In genomic region chr1:84988588-84988987, GRCh38 we compare ENCODE assay signal across 10 cellular contexts. TPM values are rescaled to one million over a fixed set of nuclear protein-coding genes. Genes with fewer than 3 reads are reported as not detected.
DNase-seq lines count a peak whose midpoint lies in the region; ATAC-seq, FAIRE-seq and TF ChIP-seq lines count a peak whose summit lies in the region.
"Had no signal": no experiment of that assay in that cellular context is flagged by ENCODE, and none has a peak within 500 bp of the region (broad histone marks: within the 10 kb centered on the region; RNA-seq: fewer than 3 reads in every experiment).

No MANE protein-coding gene starts in this region.

- H3K9me3 Mint-ChIP-seq in activated T-helper 17 cell treated with anti-CD3 and anti-CD28 coated beads, Interleukin-2, amount 50 U/mL, for 72 hours: no peaks in the 10 kb centered on the region

- H3K27ac Mint-ChIP-seq in activated T-helper 17 cell treated with anti-CD3 and anti-CD28 coated beads, Interleukin-2, amount 50 U/mL, for 72 hours: peak overlapping the region; percentile 47

- H3K4me3 Mint-ChIP-seq in activated T-helper 17 cell treated with anti-CD3 and anti-CD28 coated beads, Interleukin-2, amount 50 U/mL, for 72 hours: peak overlapping the region; percentile 51

- no peak overlapping the region for H3K4me3 ChIP-seq in small intestine (ENCODE audit: low read depth in 1 of 2, low read length in 2 of 2)
- H3K4me3 ChIP-seq: vagina had no signal

- no peaks in the 10 kb centered on the region for H3K27me3 Mint-ChIP-seq in activated T-helper 17 cell treated with anti-CD3 and anti-CD28 coated beads, Interleukin-2, amount 50 U/mL, for 72 hours

- no peak for TF ChIP-seq POLR2A in GM18505 (IDR thresholded peaks at IDR 0.05; ENCODE audit: borderline replicate concordance, extremely low read depth, insufficient read depth, insufficient read length)

- FAIRE-seq in small intestine (lab: Jason Lieb, UNC): no peak

- 47 to 72% (median 55%) methylated on average over 2 of the region's 2 CpGs for WGBS in small intestine, 3 donors

- no peaks in the 10 kb centered on the region for H3K36me3 ChIP-seq in small intestine (ENCODE audit: control insufficient read depth in 2 of 2, insufficient read depth in 2 of 2, low read length in 2 of 2)
- H3K36me3 ChIP-seq: vagina had no signal

- no peaks in the 10 kb centered on the region for H3K27me3 ChIP-seq in small intestine (ENCODE audit: control insufficient read depth in 2 of 2, insufficient read depth in 2 of 2, low read length in 2 of 2)
- H3K27me3 ChIP-seq: vagina had no signal

- no peak for TF ChIP-seq CTCF in GM20000 (IDR thresholded peaks at IDR 0.05; ENCODE audit: extremely low read depth, missing control alignments)

- DNase-seq in GM20000 (ENCODE audit: low spot score) (peak; percentile 59), small intestine (no peak), cerebellum (ENCODE audit: low spot score) (no peak), NCI-H524 (lab: John Stamatoyannopoulos, UW) (no peak), NCI-H1436 (lab: John Stamatoyannopoulos, UW) (no peak)
- DNase-seq: Right ventricle myocardium superior had no signal

- peak; percentile 67 for ATAC-seq in GM18505 (IDR thresholded peaks at IDR 0.05; ENCODE audit: unreplicated experiment)
- peak; percentile 69 for ATAC-seq in HG03103 (IDR thresholded peaks at IDR 0.05; ENCODE audit: low read depth, unreplicated experiment)
- ATAC-seq in activated T-helper 17 cell treated with anti-CD3 and anti-CD28 coated beads, Interleukin-2, amount 50 U/mL, for 72 hours (replicated peaks): peak; percentile 85

- no peaks in the 10 kb centered on the region for H3K4me1 ChIP-seq in small intestine (ENCODE audit: control insufficient read depth in 2 of 2, insufficient read depth in 1 of 2, low read depth in 1 of 2, low read length in 1 of 2)
- H3K4me1 ChIP-seq: vagina had no signal

- peaks cover 26% of the 10 kb centered on the region for H3K4me1 Mint-ChIP-seq in activated T-helper 17 cell treated with anti-CD3 and anti-CD28 coated beads, Interleukin-2, amount 50 U/mL, for 72 hours

- H3K36me3 Mint-ChIP-seq in activated T-helper 17 cell treated with anti-CD3 and anti-CD28 coated beads, Interleukin-2, amount 50 U/mL, for 72 hours (ENCODE audit: low read depth): peaks cover 66% of the 10 kb centered on the region

- no peak overlapping the region for H3K27ac ChIP-seq in small intestine (ENCODE audit: low read depth in 1 of 2, low read length in 1 of 2)
- H3K27ac ChIP-seq: vagina had no signal

- H3K9me3 ChIP-seq in small intestine (ENCODE audit: control insufficient read depth, low read depth): no peaks in the 10 kb centered on the region
- H3K9me3 ChIP-seq: vagina had no signal

RNA-seq across cellular contexts. Expression of gene MCOLN2, which starts 8.3 kb away (rescaled TPM):
- total RNA-seq in activated T-helper 17 cell treated with anti-CD3 and anti-CD28 coated beads, Interleukin-2, amount 50 U/mL, for 72 hours: 10 to 100 TPM; 25.6 to 43.8 TPM
- polyA plus RNA-seq in small intestine: 1 to 10 TPM in 1 of 3 donors, under 1 TPM in 2; 0.67 to 1.6 (median 0.75) TPM
- not detected for total RNA-seq in cerebellum

RNA-seq across cellular contexts. Expression of gene MCOLN3, which starts 59.7 kb away (rescaled TPM):
- total RNA-seq in activated T-helper 17 cell treated with anti-CD3 and anti-CD28 coated beads, Interleukin-2, amount 50 U/mL, for 72 hours: under 1 TPM; 0.43 to 0.90 TPM
- 1 to 10 TPM; 1.2 to 3.8 (median 1.4) TPM for polyA plus RNA-seq in small intestine
- 0.64 TPM for total RNA-seq in cerebellum

Comparison
In these comparisons a context has a peak if more than half of its experiments do, and no peak if none do; other contexts are left out.
1. RNA of gene MCOLN2, which starts 8.3 kb away (total RNA-seq): 25.6 to 43.8 TPM in activated T-helper 17 cell treated with anti-CD3 and anti-CD28 coated beads, Interleukin-2, amount 50 U/mL, for 72 hours; not detected in cerebellum (single experiment); every median in the first group is over 10 times any median in the second.
2. Peak in every context shown above with its lines, with median percentiles within 50 percentile points of each other: ATAC-seq.